Comparison of ENCODE assay signal across 15 cellular contexts in the genomic region with DNA sequence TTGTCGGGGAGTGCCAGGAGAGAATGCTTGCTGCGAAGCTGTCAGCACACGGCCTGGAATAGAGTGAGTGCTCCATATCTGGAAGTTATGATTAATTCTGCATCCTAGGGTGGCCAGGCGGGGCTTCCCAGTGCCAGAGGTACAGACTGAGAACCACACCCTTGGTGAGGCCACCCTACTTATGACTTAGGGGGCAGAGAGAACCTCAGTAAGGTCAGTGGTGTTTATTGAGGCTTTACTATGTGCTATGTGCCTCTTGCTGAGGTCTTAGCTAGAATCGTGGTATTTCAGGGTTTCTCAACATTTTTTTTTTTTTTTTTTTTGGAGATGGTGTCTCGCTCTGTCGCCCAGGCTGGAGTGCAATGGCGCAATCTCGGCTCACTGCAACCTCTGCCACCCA. TPM values are rescaled to one million over a fixed set of nuclear protein-coding genes. Genes with fewer than 3 reads are reported as not detected.
DNase-seq lines count a peak whose midpoint lies in the region; ATAC-seq and TF ChIP-seq lines count a peak whose summit lies in the region.
"Had no signal": no experiment of that assay in that cellular context is flagged by ENCODE, and none has a peak within 500 bp of the region (broad histone marks: within the 10 kb centered on the region; RNA-seq: fewer than 3 reads in every experiment).

No MANE protein-coding gene starts in this region.

- no peak overlapping the region for H3K27ac ChIP-seq in CD4-positive, CD25-positive, alpha-beta regulatory T cell (ENCODE audit: insufficient read depth, low read length, poor library complexity, severe bottlenecking)
- H3K27ac ChIP-seq in HEK293 (ENCODE audit: extremely low read depth, low read depth, low read length) = no peak overlapping the region
- H3K27ac ChIP-seq: body of pancreas had no signal

- no peaks in the 10 kb centered on the region for H3K27me3 ChIP-seq in CD4-positive, CD25-positive, alpha-beta regulatory T cell (ENCODE audit: control insufficient read depth, insufficient read depth, low read length)
- H3K27me3 ChIP-seq: body of pancreas had no signal

- DNase-seq in CD4-positive, CD25-positive, alpha-beta regulatory T cell = no peak
- no peak for DNase-seq in activated T-helper 1 cell treated with anti-CD3 and anti-CD28 coated beads, Interleukin-12 subunit alpha, Interleukin-12 subunit beta, Interleukin-2, Interleukin-4 antibody, amounts not matched to agents 30 ng/mL and 10 ng/mL and 1 ng/mL, durations not matched to agents 14 hours and 24 hours and 36 hours (ENCODE audit: low spot score)
- no peak for DNase-seq in natural killer cell treated with Interleukin-12 subunit alpha and Interleukin-12 subunit beta and Interleukin-15 and Interleukin-18, amount 100 ng/mL, for 72 hours (ENCODE audit: low spot score)
- DNase-seq in islet precursor cell = no peak
- DNase-seq in Ammon's horn (ENCODE audit: low spot score) = no peak
- no peak for DNase-seq in GM19238 (ENCODE audit: insufficient read length, low spot score)
- DNase-seq: activated B cell treated with CpG ODN at 0.5 μM for 24 hours, body of pancreas, hypothalamus, IMR-90, left cardiac atrium, NCI-H1436 treated with DMSO at 0.1 percent for 48 hours, SHP77 treated with DMSO at 0.1 percent for 48 hours, small intestine had no signal

- TF ChIP-seq CTCF in HEK293 (tag by site-specific recombination; IDR thresholded peaks at IDR 0.05) = no peak

- no peaks in the 10 kb centered on the region for H3K27me3 Mint-ChIP-seq in CD4-positive, CD25-positive, alpha-beta regulatory T cell
- H3K27me3 Mint-ChIP-seq in activated T-helper 1 cell treated with anti-CD3 and anti-CD28 coated beads, Interleukin-12 subunit alpha, Interleukin-12 subunit beta, Interleukin-2, Interleukin-4 antibody, amounts not matched to agents 30 ng/mL and 10 ng/mL and 1 ng/mL, durations not matched to agents 14 hours and 24 hours and 36 hours (ENCODE audit: insufficient read depth) = no peaks in the 10 kb centered on the region
- no peaks in the 10 kb centered on the region for H3K27me3 Mint-ChIP-seq in natural killer cell treated with Interleukin-12 subunit alpha and Interleukin-12 subunit beta and Interleukin-15 and Interleukin-18, amount 100 ng/mL, for 72 hours
- H3K27me3 Mint-ChIP-seq: activated B cell treated with CpG ODN at 0.5 μM for 24 hours had no signal

- ATAC-seq in CD4-positive, CD25-positive, alpha-beta regulatory T cell (ENCODE audit: low read depth in 2 of 2) = no peak
- ATAC-seq in natural killer cell treated with Interleukin-12 subunit alpha and Interleukin-12 subunit beta and Interleukin-15 and Interleukin-18, amount 100 ng/mL, for 72 hours = peak; percentile 72 to 77
- ATAC-seq: body of pancreas, left cardiac atrium had no signal

- H3K9me3 Mint-ChIP-seq in CD4-positive, CD25-positive, alpha-beta regulatory T cell = no peaks in the 10 kb centered on the region
- H3K9me3 Mint-ChIP-seq in activated T-helper 1 cell treated with anti-CD3 and anti-CD28 coated beads, Interleukin-12 subunit alpha, Interleukin-12 subunit beta, Interleukin-2, Interleukin-4 antibody, amounts not matched to agents 30 ng/mL and 10 ng/mL and 1 ng/mL, durations not matched to agents 14 hours and 24 hours and 36 hours = no peaks in the 10 kb centered on the region
- no peaks in the 10 kb centered on the region for H3K9me3 Mint-ChIP-seq in natural killer cell treated with Interleukin-12 subunit alpha and Interleukin-12 subunit beta and Interleukin-15 and Interleukin-18, amount 100 ng/mL, for 72 hours
- H3K9me3 Mint-ChIP-seq: activated B cell treated with CpG ODN at 0.5 μM for 24 hours had no signal

- no peak overlapping the region for H3K4me3 ChIP-seq in CD4-positive, CD25-positive, alpha-beta regulatory T cell (ENCODE audit: low read depth, low read length)
- H3K4me3 ChIP-seq in HEK293 (ENCODE audit: low read depth, low read length) = no peak overlapping the region
- H3K4me3 ChIP-seq: body of pancreas had no signal

- peaks cover 9% of the 10 kb centered on the region for H3K4me1 ChIP-seq in CD4-positive, CD25-positive, alpha-beta regulatory T cell (ENCODE audit: control insufficient read depth, insufficient read depth, low read length, poor library complexity, severe bottlenecking)
- no peaks in the 10 kb centered on the region for H3K4me1 ChIP-seq in HEK293 (ENCODE audit: control insufficient read depth, insufficient read depth, low read length)
- H3K4me1 ChIP-seq: body of pancreas had no signal

- H3K27ac Mint-ChIP-seq in CD4-positive, CD25-positive, alpha-beta regulatory T cell = peak overlapping the region in 2 of 3 donors; percentile 67 to 84
- H3K27ac Mint-ChIP-seq in activated T-helper 1 cell treated with anti-CD3 and anti-CD28 coated beads, Interleukin-12 subunit alpha, Interleukin-12 subunit beta, Interleukin-2, Interleukin-4 antibody, amounts not matched to agents 30 ng/mL and 10 ng/mL and 1 ng/mL, durations not matched to agents 14 hours and 24 hours and 36 hours = peak overlapping the region; percentile 65
- peak overlapping the region; percentile 81 to 88 for H3K27ac Mint-ChIP-seq in natural killer cell treated with Interleukin-12 subunit alpha and Interleukin-12 subunit beta and Interleukin-15 and Interleukin-18, amount 100 ng/mL, for 72 hours
- H3K27ac Mint-ChIP-seq: activated B cell treated with CpG ODN at 0.5 μM for 24 hours had no signal

- peaks cover 9% of the 10 kb centered on the region for H3K36me3 Mint-ChIP-seq in CD4-positive, CD25-positive, alpha-beta regulatory T cell
- peaks cover 31% of the 10 kb centered on the region for H3K36me3 Mint-ChIP-seq in activated T-helper 1 cell treated with anti-CD3 and anti-CD28 coated beads, Interleukin-12 subunit alpha, Interleukin-12 subunit beta, Interleukin-2, Interleukin-4 antibody, amounts not matched to agents 30 ng/mL and 10 ng/mL and 1 ng/mL, durations not matched to agents 14 hours and 24 hours and 36 hours (ENCODE audit: low read depth)
- H3K36me3 Mint-ChIP-seq in natural killer cell treated with Interleukin-12 subunit alpha and Interleukin-12 subunit beta and Interleukin-15 and Interleukin-18, amount 100 ng/mL, for 72 hours = no peaks in the 10 kb centered on the region

- H3K9me3 ChIP-seq in CD4-positive, CD25-positive, alpha-beta regulatory T cell (ENCODE audit: control insufficient read depth in 2 of 2, low read length in 2 of 2) = no peaks in the 10 kb centered on the region
- no peaks in the 10 kb centered on the region for H3K9me3 ChIP-seq in HEK293 (ENCODE audit: control insufficient read depth, insufficient read depth, low read depth, low read length)
- H3K9me3 ChIP-seq: body of pancreas had no signal

- POLR2A ChIA-PET in HEK293 (lab: Yijun Ruan, JAX) = no interaction called here

- CTCF ChIA-PET in HEK293 (lab: Yijun Ruan, JAX) = interaction anchor here (0.5 to 1.8 kb wide), 4 partner anchors 12 to 97 kb away, joined by 3 to 6 read pairs (median 4); no protein-coding TSS in a partner anchor

- no peak overlapping the region for H3K4me3 Mint-ChIP-seq in CD4-positive, CD25-positive, alpha-beta regulatory T cell
- H3K4me3 Mint-ChIP-seq in activated T-helper 1 cell treated with anti-CD3 and anti-CD28 coated beads, Interleukin-12 subunit alpha, Interleukin-12 subunit beta, Interleukin-2, Interleukin-4 antibody, amounts not matched to agents 30 ng/mL and 10 ng/mL and 1 ng/mL, durations not matched to agents 14 hours and 24 hours and 36 hours = peak overlapping the region; percentile 33
- H3K4me3 Mint-ChIP-seq in natural killer cell treated with Interleukin-12 subunit alpha and Interleukin-12 subunit beta and Interleukin-15 and Interleukin-18, amount 100 ng/mL, for 72 hours = peak overlapping the region; percentile 61
- H3K4me3 Mint-ChIP-seq: activated B cell treated with CpG ODN at 0.5 μM for 24 hours had no signal

- H3K4me1 Mint-ChIP-seq in CD4-positive, CD25-positive, alpha-beta regulatory T cell = peaks cover 4 to 21% (median 14%) of the 10 kb centered on the region in 4 donors
- H3K4me1 Mint-ChIP-seq in activated T-helper 1 cell treated with anti-CD3 and anti-CD28 coated beads, Interleukin-12 subunit alpha, Interleukin-12 subunit beta, Interleukin-2, Interleukin-4 antibody, amounts not matched to agents 30 ng/mL and 10 ng/mL and 1 ng/mL, durations not matched to agents 14 hours and 24 hours and 36 hours (ENCODE audit: low read depth) = peaks cover 21% of the 10 kb centered on the region
- H3K4me1 Mint-ChIP-seq in natural killer cell treated with Interleukin-12 subunit alpha and Interleukin-12 subunit beta and Interleukin-15 and Interleukin-18, amount 100 ng/mL, for 72 hours (ENCODE audit: low read depth in 2 of 2) = peaks cover 19% of the 10 kb centered on the region in 2 donors
- H3K4me1 Mint-ChIP-seq: activated B cell treated with CpG ODN at 0.5 μM for 24 hours had no signal

- intact Hi-C loops in activated T-helper 1 cell treated with anti-CD3 and anti-CD28 coated beads, Interleukin-12 subunit alpha, Interleukin-12 subunit beta, Interleukin-2, Interleukin-4 antibody, amounts not matched to agents 30 ng/mL and 10 ng/mL and 1 ng/mL, durations not matched to agents 14 hours and 24 hours and 36 hours (cut with micrococcal nuclease) = loop anchor here (1.0 kb wide), 1 partner anchor 8 kb away; no protein-coding TSS in a partner anchor

- no peaks in the 10 kb centered on the region for H3K36me3 ChIP-seq in CD4-positive, CD25-positive, alpha-beta regulatory T cell (ENCODE audit: control insufficient read depth, insufficient read depth, low read length)
- H3K36me3 ChIP-seq in HEK293 (ENCODE audit: control insufficient read depth in 2 of 2, insufficient read depth in 1 of 2, low read length in 2 of 2) = no peaks in the 10 kb centered on the region; a peak in 1 of 3 replicates

RNA-seq across cellular contexts. Expression of a gene that starts 20.1 kb away (rescaled TPM):
- total RNA-seq in CD4-positive, CD25-positive, alpha-beta regulatory T cell = 5.6 TPM
- polyA plus RNA-seq in CD4-positive, CD25-positive, alpha-beta regulatory T cell = 1 to 10 TPM; 2.3 to 7.3 (median 4.9) TPM
- 0.41 and 0.61 TPM in 2 replicates for total RNA-seq in activated T-helper 1 cell treated with anti-CD3 and anti-CD28 coated beads, Interleukin-12 subunit alpha, Interleukin-12 subunit beta, Interleukin-2, Interleukin-4 antibody, amounts not matched to agents 30 ng/mL and 10 ng/mL and 1 ng/mL, durations not matched to agents 14 hours and 24 hours and 36 hours
- total RNA-seq in natural killer cell treated with Interleukin-12 subunit alpha and Interleukin-12 subunit beta and Interleukin-15 and Interleukin-18, amount 100 ng/mL, for 72 hours = under 1 TPM; 0.17 to 0.43 TPM
- total RNA-seq: body of pancreas had no signal

RNA-seq across cellular contexts. Expression of a gene that starts 23.1 kb away (rescaled TPM):
- 53.5 TPM for total RNA-seq in CD4-positive, CD25-positive, alpha-beta regulatory T cell
- 100 to 1,000 TPM; 142 to 181 (median 173) TPM for polyA plus RNA-seq in CD4-positive, CD25-positive, alpha-beta regulatory T cell
- total RNA-seq in activated T-helper 1 cell treated with anti-CD3 and anti-CD28 coated beads, Interleukin-12 subunit alpha, Interleukin-12 subunit beta, Interleukin-2, Interleukin-4 antibody, amounts not matched to agents 30 ng/mL and 10 ng/mL and 1 ng/mL, durations not matched to agents 14 hours and 24 hours and 36 hours = 61.5 and 67.0 TPM in 2 replicates
- total RNA-seq in natural killer cell treated with Interleukin-12 subunit alpha and Interleukin-12 subunit beta and Interleukin-15 and Interleukin-18, amount 100 ng/mL, for 72 hours = 10 to 100 TPM; 40.5 to 43.9 TPM

Comparison
In these comparisons a context has a peak if more than half of its experiments do, and no peak if none do; other contexts are left out.
1. ATAC-seq: peak in natural killer cell treated with Interleukin-12 subunit alpha and Interleukin-12 subunit beta and Interleukin-15 and Interleukin-18, amount 100 ng/mL, for 72 hours (2 of 2); none in CD4-positive, CD25-positive, alpha-beta regulatory T cell (0 of 2).
2. H3K4me3 Mint-ChIP-seq: peak in activated T-helper 1 cell treated with anti-CD3 and anti-CD28 coated beads, Interleukin-12 subunit alpha, Interleukin-12 subunit beta, Interleukin-2, Interleukin-4 antibody, amounts not matched to agents 30 ng/mL and 10 ng/mL and 1 ng/mL, durations not matched to agents 14 hours and 24 hours and 36 hours (single experiment) and natural killer cell treated with Interleukin-12 subunit alpha and Interleukin-12 subunit beta and Interleukin-15 and Interleukin-18, amount 100 ng/mL, for 72 hours (single experiment); none in CD4-positive, CD25-positive, alpha-beta regulatory T cell (0 of 4).
3. Peak in every context shown above with its lines, with median percentiles within 50 percentile points of each other: H3K27ac Mint-ChIP-seq.